1 cellular context compared by ENCODE assay signal in the genomic region with DNA sequence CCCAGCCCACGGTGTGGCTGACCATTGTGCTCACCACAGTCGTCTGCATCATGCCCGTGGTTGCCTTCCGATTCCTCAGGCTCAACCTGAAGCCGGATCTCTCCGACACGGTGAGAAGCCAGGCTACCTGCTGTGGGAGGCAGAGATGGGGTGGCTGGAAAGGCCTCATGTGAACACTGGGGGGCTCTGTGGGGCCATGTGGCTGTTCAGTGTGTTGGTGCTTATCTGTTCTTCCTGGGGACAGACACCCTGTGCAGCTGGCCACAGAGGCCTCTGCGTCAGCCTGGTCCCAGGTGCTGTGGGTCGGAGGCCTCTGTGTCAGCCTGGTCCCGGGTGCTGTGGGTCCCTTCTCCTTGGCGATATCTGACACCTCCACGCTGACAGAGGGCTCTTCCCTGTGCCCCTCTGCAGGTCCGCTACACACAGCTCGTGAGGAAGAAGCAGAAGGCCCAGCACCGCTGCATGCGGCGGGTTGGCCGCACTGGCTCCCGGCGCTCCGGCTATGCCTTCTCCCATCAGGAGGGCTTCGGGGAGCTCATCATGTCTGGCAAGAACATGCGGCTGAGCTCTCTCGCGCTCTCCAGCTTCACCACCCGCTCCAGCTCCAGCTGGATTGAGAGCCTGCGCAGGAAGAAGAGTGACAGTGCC.
A peak's percentile ranks its signal among the peaks of the same experiment; 100 is the strongest.
TF ChIP-seq lines count a peak whose summit lies in the region.

No MANE protein-coding gene starts in this region.

TF ChIP-seq in K562, 482 proteins besides CTCF, POLR2A, EP300 and RAD21 (continues in another document):
- TF ChIP-seq MCM7 (IDR thresholded peaks at IDR 0.05): no peak
- TF ChIP-seq, protein P1, sequence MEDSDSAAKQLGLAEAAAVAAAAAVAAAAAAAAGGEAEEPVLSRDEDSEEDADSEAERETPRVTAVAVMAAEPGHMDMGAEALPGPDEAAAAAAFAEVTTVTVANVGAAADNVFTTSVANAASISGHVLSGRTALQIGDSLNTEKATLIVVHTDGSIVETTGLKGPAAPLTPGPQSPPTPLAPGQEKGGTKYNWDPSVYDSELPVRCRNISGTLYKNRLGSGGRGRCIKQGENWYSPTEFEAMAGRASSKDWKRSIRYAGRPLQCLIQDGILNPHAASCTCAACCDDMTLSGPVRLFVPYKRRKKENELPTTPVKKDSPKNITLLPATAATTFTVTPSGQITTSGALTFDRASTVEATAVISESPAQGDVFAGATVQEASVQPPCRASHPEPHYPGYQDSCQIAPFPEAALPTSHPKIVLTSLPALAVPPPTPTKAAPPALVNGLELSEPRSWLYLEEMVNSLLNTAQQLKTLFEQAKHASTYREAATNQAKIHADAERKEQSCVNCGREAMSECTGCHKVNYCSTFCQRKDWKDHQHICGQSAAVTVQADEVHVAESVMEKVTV (CRISPR knock-in tag; IDR thresholded peaks at IDR 0.05): peak; percentile 58
- TF ChIP-seq HNRNPL (IDR thresholded peaks at IDR 0.05; ENCODE audit: low read depth, low read length): no peak
- TF ChIP-seq CBFA2T3 (IDR thresholded peaks at IDR 0.05): peak; percentile 82
- TF ChIP-seq MYC (IDR thresholded peaks at IDR 0.05; ENCODE audit: low read depth, low read length): peak; percentile 39; the same call in 1 of the 2 replicates
- no peak for TF ChIP-seq MYC (CRISPR knock-in tag; IDR thresholded peaks at IDR 0.05; ENCODE audit: borderline replicate concordance, low read depth)
- TF ChIP-seq, protein P2, sequence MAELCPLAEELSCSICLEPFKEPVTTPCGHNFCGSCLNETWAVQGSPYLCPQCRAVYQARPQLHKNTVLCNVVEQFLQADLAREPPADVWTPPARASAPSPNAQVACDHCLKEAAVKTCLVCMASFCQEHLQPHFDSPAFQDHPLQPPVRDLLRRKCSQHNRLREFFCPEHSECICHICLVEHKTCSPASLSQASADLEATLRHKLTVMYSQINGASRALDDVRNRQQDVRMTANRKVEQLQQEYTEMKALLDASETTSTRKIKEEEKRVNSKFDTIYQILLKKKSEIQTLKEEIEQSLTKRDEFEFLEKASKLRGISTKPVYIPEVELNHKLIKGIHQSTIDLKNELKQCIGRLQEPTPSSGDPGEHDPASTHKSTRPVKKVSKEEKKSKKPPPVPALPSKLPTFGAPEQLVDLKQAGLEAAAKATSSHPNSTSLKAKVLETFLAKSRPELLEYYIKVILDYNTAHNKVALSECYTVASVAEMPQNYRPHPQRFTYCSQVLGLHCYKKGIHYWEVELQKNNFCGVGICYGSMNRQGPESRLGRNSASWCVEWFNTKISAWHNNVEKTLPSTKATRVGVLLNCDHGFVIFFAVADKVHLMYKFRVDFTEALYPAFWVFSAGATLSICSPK (IDR thresholded peaks at IDR 0.05; ENCODE audit: borderline replicate concordance): no peak
- no peak for TF ChIP-seq SRF (CRISPR knock-in tag; IDR thresholded peaks at IDR 0.05)
- peak; percentile 35; the same call in 1 of the 2 replicates for TF ChIP-seq TEAD4 (IDR thresholded peaks at IDR 0.05; ENCODE audit: low read length)
- no peak for TF ChIP-seq TEAD4 (CRISPR knock-in tag; IDR thresholded peaks at IDR 0.05; ENCODE audit: borderline replicate concordance)
- no peak for TF ChIP-seq NBN (IDR thresholded peaks at IDR 0.05; ENCODE audit: low read depth)
- TF ChIP-seq TCF3 (CRISPR knock-in tag; IDR thresholded peaks at IDR 0.05): peak; percentile 67
- TF ChIP-seq ZNF644 (tag; IDR thresholded peaks at IDR 0.05; ENCODE audit: low read depth): no peak
- peak; percentile 65 for TF ChIP-seq SMC3 (conservative IDR thresholded peaks at IDR 0.05; ENCODE audit: insufficient read depth, low read depth, low read length)
- TF ChIP-seq NCOR1 (IDR thresholded peaks at IDR 0.05): peak; percentile 22; the same call in 1 of the 2 replicates
- TF ChIP-seq ESRRA (IDR thresholded peaks at IDR 0.05; ENCODE audit: borderline replicate concordance, low read depth): peak; percentile 26; the same call in 1 of the 2 replicates
- peak; percentile 45 for TF ChIP-seq NFIC (IDR thresholded peaks at IDR 0.05)
- TF ChIP-seq, protein P3, sequence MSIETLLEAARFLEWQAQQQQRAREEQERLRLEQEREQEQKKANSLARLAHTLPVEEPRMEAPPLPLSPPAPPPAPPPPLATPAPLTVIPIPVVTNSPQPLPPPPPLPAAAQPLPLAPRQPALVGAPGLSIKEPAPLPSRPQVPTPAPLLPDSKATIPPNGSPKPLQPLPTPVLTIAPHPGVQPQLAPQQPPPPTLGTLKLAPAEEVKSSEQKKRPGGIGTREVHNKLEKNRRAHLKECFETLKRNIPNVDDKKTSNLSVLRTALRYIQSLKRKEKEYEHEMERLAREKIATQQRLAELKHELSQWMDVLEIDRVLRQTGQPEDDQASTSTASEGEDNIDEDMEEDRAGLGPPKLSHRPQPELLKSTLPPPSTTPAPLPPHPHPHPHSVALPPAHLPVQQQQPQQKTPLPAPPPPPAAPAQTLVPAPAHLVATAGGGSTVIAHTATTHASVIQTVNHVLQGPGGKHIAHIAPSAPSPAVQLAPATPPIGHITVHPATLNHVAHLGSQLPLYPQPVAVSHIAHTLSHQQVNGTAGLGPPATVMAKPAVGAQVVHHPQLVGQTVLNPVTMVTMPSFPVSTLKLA (conservative IDR thresholded peaks at IDR 0.05): peak in 1 of 2 experiments; percentile 41; a peak in 1 of 4 replicates
- no peak for TF ChIP-seq ZNF133 (CRISPR knock-in tag; IDR thresholded peaks at IDR 0.05)
- TF ChIP-seq, protein P4, sequence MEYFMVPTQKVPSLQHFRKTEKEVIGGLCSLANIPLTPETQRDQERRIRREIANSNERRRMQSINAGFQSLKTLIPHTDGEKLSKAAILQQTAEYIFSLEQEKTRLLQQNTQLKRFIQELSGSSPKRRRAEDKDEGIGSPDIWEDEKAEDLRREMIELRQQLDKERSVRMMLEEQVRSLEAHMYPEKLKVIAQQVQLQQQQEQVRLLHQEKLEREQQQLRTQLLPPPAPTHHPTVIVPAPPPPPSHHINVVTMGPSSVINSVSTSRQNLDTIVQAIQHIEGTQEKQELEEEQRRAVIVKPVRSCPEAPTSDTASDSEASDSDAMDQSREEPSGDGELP (CRISPR knock-in tag; IDR thresholded peaks at IDR 0.05; ENCODE audit: borderline replicate concordance): peak; percentile 91
- TF ChIP-seq TAF1 (IDR thresholded peaks at IDR 0.05; ENCODE audit: control insufficient read depth, extremely low read depth, insufficient read depth, low read length, severe bottlenecking): no peak
- TF ChIP-seq, protein P5, sequence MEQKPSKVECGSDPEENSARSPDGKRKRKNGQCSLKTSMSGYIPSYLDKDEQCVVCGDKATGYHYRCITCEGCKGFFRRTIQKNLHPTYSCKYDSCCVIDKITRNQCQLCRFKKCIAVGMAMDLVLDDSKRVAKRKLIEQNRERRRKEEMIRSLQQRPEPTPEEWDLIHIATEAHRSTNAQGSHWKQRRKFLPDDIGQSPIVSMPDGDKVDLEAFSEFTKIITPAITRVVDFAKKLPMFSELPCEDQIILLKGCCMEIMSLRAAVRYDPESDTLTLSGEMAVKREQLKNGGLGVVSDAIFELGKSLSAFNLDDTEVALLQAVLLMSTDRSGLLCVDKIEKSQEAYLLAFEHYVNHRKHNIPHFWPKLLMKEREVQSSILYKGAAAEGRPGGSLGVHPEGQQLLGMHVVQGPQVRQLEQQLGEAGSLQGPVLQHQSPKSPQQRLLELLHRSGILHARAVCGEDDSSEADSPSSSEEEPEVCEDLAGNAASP (IDR thresholded peaks at IDR 0.05): no peak
- TF ChIP-seq PRMT5 (CRISPR knock-in tag; IDR thresholded peaks at IDR 0.05): no peak
- TF ChIP-seq ZNF384 (IDR thresholded peaks at IDR 0.05; ENCODE audit: low read depth, low read length): 0 out of 2 replicates have a peak, but pooled peaks have one; percentile 22
- peak; percentile 81 for TF ChIP-seq STAG1 (CRISPR knock-in tag; IDR thresholded peaks at IDR 0.05; ENCODE audit: borderline replicate concordance)
- 0 out of 2 replicates have a peak, but pooled peaks have one; percentile 21 for TF ChIP-seq BHLHE40 (IDR thresholded peaks at IDR 0.05; ENCODE audit: low read length)
- TF ChIP-seq CBFA2T2 (conservative IDR thresholded peaks at IDR 0.05): peak; percentile 75
- TF ChIP-seq EHMT2 (IDR thresholded peaks at IDR 0.05): no peak
- peak; percentile 33; the same call in 1 of the 2 replicates for TF ChIP-seq ZFX (CRISPR knock-in tag; IDR thresholded peaks at IDR 0.05)
- TF ChIP-seq, protein P6, sequence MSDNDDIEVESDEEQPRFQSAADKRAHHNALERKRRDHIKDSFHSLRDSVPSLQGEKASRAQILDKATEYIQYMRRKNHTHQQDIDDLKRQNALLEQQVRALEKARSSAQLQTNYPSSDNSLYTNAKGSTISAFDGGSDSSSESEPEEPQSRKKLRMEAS (CRISPR knock-in tag; IDR thresholded peaks at IDR 0.05): peak; percentile 78
- no peak for TF ChIP-seq ZNF41 (CRISPR knock-in tag; conservative IDR thresholded peaks at IDR 0.05)
- TF ChIP-seq, protein P7, sequence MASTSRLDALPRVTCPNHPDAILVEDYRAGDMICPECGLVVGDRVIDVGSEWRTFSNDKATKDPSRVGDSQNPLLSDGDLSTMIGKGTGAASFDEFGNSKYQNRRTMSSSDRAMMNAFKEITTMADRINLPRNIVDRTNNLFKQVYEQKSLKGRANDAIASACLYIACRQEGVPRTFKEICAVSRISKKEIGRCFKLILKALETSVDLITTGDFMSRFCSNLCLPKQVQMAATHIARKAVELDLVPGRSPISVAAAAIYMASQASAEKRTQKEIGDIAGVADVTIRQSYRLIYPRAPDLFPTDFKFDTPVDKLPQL (IDR thresholded peaks at IDR 0.05; ENCODE audit: extremely low read depth, insufficient read length): no peak
- no peak for TF ChIP-seq ZNF766 (CRISPR knock-in tag; conservative IDR thresholded peaks at IDR 0.05)
- TF ChIP-seq HOXB6 (CRISPR knock-in tag; IDR thresholded peaks at IDR 0.05; ENCODE audit: borderline replicate concordance): no peak
- TF ChIP-seq, protein P8, sequence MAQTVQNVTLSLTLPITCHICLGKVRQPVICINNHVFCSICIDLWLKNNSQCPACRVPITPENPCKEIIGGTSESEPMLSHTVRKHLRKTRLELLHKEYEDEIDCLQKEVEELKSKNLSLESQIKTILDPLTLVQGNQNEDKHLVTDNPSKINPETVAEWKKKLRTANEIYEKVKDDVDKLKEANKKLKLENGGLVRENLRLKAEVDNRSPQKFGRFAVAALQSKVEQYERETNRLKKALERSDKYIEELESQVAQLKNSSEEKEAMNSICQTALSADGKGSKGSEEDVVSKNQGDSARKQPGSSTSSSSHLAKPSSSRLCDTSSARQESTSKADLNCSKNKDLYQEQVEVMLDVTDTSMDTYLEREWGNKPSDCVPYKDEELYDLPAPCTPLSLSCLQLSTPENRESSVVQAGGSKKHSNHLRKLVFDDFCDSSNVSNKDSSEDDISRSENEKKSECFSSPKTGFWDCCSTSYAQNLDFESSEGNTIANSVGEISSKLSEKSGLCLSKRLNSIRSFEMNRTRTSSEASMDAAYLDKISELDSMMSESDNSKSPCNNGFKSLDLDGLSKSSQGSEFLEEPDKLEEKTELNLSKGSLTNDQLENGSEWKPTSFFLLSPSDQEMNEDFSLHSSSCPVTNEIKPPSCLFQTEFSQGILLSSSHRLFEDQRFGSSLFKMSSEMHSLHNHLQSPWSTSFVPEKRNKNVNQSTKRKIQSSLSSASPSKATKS (CRISPR knock-in tag; IDR thresholded peaks at IDR 0.05): no peak
- peak; percentile 38; the same call in 1 of the 2 replicates for TF ChIP-seq JUND (IDR thresholded peaks at IDR 0.05; ENCODE audit: borderline replicate concordance, low read depth, low read length)
- no peak for TF ChIP-seq JUND (tag; IDR thresholded peaks at IDR 0.05; ENCODE audit: borderline replicate concordance, low read depth, low read length)
- peak; percentile 15; the same call in 1 of the 2 replicates for TF ChIP-seq TAL1 (IDR thresholded peaks at IDR 0.05)
- peak; percentile 55; the same call in 1 of the 2 replicates for TF ChIP-seq CC2D1A (IDR thresholded peaks at IDR 0.05)
- TF ChIP-seq SMARCA4 (IDR thresholded peaks at IDR 0.05): no peak
- peak; percentile 54; the same call in 1 of the 2 replicates for TF ChIP-seq SP1 (CRISPR knock-in tag; IDR thresholded peaks at IDR 0.05)
- TF ChIP-seq, protein P9, sequence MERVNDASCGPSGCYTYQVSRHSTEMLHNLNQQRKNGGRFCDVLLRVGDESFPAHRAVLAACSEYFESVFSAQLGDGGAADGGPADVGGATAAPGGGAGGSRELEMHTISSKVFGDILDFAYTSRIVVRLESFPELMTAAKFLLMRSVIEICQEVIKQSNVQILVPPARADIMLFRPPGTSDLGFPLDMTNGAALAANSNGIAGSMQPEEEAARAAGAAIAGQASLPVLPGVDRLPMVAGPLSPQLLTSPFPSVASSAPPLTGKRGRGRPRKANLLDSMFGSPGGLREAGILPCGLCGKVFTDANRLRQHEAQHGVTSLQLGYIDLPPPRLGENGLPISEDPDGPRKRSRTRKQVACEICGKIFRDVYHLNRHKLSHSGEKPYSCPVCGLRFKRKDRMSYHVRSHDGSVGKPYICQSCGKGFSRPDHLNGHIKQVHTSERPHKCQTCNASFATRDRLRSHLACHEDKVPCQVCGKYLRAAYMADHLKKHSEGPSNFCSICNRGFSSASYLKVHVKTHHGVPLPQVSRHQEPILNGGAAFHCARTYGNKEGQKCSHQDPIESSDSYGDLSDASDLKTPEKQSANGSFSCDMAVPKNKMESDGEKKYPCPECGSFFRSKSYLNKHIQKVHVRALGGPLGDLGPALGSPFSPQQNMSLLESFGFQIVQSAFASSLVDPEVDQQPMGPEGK (CRISPR knock-in tag; IDR thresholded peaks at IDR 0.05; ENCODE audit: borderline replicate concordance): no peak
- TF ChIP-seq, protein P10, sequence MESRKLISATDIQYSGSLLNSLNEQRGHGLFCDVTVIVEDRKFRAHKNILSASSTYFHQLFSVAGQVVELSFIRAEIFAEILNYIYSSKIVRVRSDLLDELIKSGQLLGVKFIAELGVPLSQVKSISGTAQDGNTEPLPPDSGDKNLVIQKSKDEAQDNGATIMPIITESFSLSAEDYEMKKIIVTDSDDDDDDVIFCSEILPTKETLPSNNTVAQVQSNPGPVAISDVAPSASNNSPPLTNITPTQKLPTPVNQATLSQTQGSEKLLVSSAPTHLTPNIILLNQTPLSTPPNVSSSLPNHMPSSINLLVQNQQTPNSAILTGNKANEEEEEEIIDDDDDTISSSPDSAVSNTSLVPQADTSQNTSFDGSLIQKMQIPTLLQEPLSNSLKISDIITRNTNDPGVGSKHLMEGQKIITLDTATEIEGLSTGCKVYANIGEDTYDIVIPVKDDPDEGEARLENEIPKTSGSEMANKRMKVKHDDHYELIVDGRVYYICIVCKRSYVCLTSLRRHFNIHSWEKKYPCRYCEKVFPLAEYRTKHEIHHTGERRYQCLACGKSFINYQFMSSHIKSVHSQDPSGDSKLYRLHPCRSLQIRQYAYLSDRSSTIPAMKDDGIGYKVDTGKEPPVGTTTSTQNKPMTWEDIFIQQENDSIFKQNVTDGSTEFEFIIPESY (CRISPR knock-in tag; IDR thresholded peaks at IDR 0.05): peak; percentile 74
- no peak for TF ChIP-seq POLR2H (tag; IDR thresholded peaks at IDR 0.05; ENCODE audit: low read depth)
- 0 out of 2 replicates have a peak, but pooled peaks have one; percentile 19 for TF ChIP-seq ETV5 (CRISPR knock-in tag; IDR thresholded peaks at IDR 0.05; ENCODE audit: low read depth)
- peak; percentile 43; the same call in 1 of the 2 replicates for TF ChIP-seq GATA2 (CRISPR knock-in tag; IDR thresholded peaks at IDR 0.05)
- TF ChIP-seq CTBP1 (IDR thresholded peaks at IDR 0.05; ENCODE audit: borderline replicate concordance): peak; percentile 60
- TF ChIP-seq SMARCA5 (IDR thresholded peaks at IDR 0.05): no peak
- peak; percentile 48; the same call in 1 of the 2 replicates for TF ChIP-seq ARID2 (IDR thresholded peaks at IDR 0.05)
- TF ChIP-seq RB1 (IDR thresholded peaks at IDR 0.05; ENCODE audit: low read depth): peak; percentile 48; the same call in 1 of the 2 replicates
- TF ChIP-seq ATF1 (CRISPR knock-in tag; IDR thresholded peaks at IDR 0.05): no peak
- no peak for TF ChIP-seq ATF1 (tag; IDR thresholded peaks at IDR 0.05)
- no peak for TF ChIP-seq ERF (CRISPR knock-in tag; IDR thresholded peaks at IDR 0.05)
- no peak for TF ChIP-seq ARNT (IDR thresholded peaks at IDR 0.05)
